In the genomic region with DNA sequence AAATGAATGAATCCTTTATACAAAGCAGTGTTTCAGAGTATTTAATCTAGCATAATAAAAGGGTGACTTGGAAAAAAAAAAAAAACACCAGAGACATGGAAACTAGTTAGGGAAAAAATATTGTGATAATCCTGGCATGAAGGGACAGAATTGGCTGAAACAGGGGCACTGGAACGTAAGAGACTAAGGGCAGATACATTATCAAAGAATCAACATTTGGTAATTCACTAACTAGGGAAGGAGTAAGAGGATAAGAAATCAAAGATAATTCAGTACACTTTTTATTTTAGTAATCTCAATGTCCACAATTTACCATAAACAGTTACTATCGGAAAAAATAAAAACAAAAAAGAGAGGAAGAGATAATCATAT, we compare ENCODE assay signal across 1 cellular context.
A peak's percentile ranks its signal among the peaks of the same experiment; 100 is the strongest.
TF ChIP-seq lines count a peak whose summit lies in the region.

No MANE protein-coding gene starts in this region.

TF ChIP-seq in HepG2, 621 proteins besides CTCF, POLR2A, EP300 and RAD21:
- TF ChIP-seq, protein P1, sequence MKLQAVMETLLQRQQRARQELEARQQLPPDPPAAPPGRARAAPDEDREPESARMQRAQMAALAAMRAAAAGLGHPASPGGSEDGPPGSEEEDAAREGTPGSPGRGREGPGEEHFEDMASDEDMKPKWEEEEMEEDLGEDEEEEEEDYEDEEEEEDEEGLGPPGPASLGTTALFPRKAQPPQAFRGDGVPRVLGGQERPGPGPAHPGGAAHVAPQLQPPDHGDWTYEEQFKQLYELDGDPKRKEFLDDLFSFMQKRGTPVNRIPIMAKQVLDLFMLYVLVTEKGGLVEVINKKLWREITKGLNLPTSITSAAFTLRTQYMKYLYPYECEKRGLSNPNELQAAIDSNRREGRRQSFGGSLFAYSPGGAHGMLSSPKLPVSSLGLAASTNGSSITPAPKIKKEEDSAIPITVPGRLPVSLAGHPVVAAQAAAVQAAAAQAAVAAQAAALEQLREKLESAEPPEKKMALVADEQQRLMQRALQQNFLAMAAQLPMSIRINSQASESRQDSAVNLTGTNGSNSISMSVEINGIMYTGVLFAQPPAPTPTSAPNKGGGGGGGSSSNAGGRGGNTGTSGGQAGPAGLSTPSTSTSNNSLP (IDR thresholded peaks at IDR 0.05; ENCODE audit: low read depth, low read length) = peak; percentile 2; the same call in 1 of the 2 replicates
- no peak for TF ChIP-seq FOXA1 (IDR thresholded peaks at IDR 0.05)
- no peak for TF ChIP-seq FOXA1 (CRISPR knock-in tag; IDR thresholded peaks at IDR 0.05)
